In genomic region chr19:1904385-1905070, GRCh38 we compare ENCODE assay signal across 6 cellular contexts. TPM values are rescaled to one million over a fixed set of nuclear protein-coding genes. Genes with fewer than 3 reads are reported as not detected.
A peak's percentile ranks its signal among the peaks of the same experiment; 100 is the strongest.
DNase-seq lines count a peak whose midpoint lies in the region; ATAC-seq and TF ChIP-seq lines count a peak whose summit lies in the region.

No MANE protein-coding gene starts in this region.

- peak; percentile 85 to 87 for DNase-seq in Caco-2
- DNase-seq in activated naive CD8-positive, alpha-beta T cell treated with anti-CD3 and anti-CD28 coated beads for 36 hours: no peak
- peak; percentile 37 for DNase-seq in midbrain (lab: John Stamatoyannopoulos, UW)

- no peaks in the 10 kb centered on the region for H3K36me3 ChIP-seq in Caco-2 (ENCODE audit: control insufficient read depth, insufficient read depth, low read length)

- intact Hi-C loops in Caco-2 (cut with micrococcal nuclease; ENCODE audit: unreplicated experiment): loop anchor here (1.0 kb wide), 1 partner anchor 40 kb away; no protein-coding TSS in a partner anchor

- TSS peak; percentile 50 for BruUV-seq in Caco-2 (replicated peaks; lab: Mats Ljungman, UMichigan)

- POLR2A ChIA-PET in Caco-2 (lab: Charles Lee): interaction anchor here (0.7 kb wide), 1 partner anchor 22 kb away, joined by 3 read pairs; no protein-coding TSS in a partner anchor

- CTCF ChIA-PET in Caco-2 (lab: Charles Lee): interaction anchor here (0.5 kb wide), 1 partner anchor 115 kb away, joined by 4 read pairs; no protein-coding TSS in a partner anchor

- peak overlapping the region; percentile 94 for H3K27ac Mint-ChIP-seq in Caco-2 (ENCODE audit: unreplicated experiment)
- H3K27ac Mint-ChIP-seq in activated naive CD8-positive, alpha-beta T cell treated with anti-CD3 and anti-CD28 coated beads for 36 hours: peak overlapping the region; percentile 86

- H3K4me1 ChIP-seq in Caco-2: peaks cover 24% of the 10 kb centered on the region

- H3K27me3 ChIP-seq in Caco-2 (replicated peaks; ENCODE audit: control insufficient read depth, insufficient read depth, low read length): no peaks in the 10 kb centered on the region

- peak overlapping the region; percentile 89 for H3K4me3 Mint-ChIP-seq in Caco-2 (ENCODE audit: unreplicated experiment)
- H3K4me3 Mint-ChIP-seq in activated naive CD8-positive, alpha-beta T cell treated with anti-CD3 and anti-CD28 coated beads for 36 hours: peak overlapping the region; percentile 81

- ATAC-seq in HG02840 (IDR thresholded peaks at IDR 0.05; ENCODE audit: low FRiP score, unreplicated experiment): peak; percentile 9
- ATAC-seq in HG03135 (IDR thresholded peaks at IDR 0.05; ENCODE audit: unreplicated experiment): no peak
- no peak for ATAC-seq in HG02588 (IDR thresholded peaks at IDR 0.05; ENCODE audit: unreplicated experiment)

- H3K36me3 Mint-ChIP-seq in Caco-2 (ENCODE audit: insufficient read depth, unreplicated experiment): peaks cover 35% of the 10 kb centered on the region
- H3K36me3 Mint-ChIP-seq in activated naive CD8-positive, alpha-beta T cell treated with anti-CD3 and anti-CD28 coated beads for 36 hours: peaks cover 12% of the 10 kb centered on the region

- TF ChIP-seq CTCF in Caco-2 (IDR thresholded peaks at IDR 0.05; ENCODE audit: insufficient read depth in 1 of 2, low read depth in 1 of 2, low read length in 1 of 2, severe bottlenecking in 1 of 2, unreplicated experiment in 1 of 2): no peak

- peak overlapping the region; percentile 21 for H3K4me3 ChIP-seq in Caco-2 (ENCODE audit: low read depth, low read length)

- peaks cover 8% of the 10 kb centered on the region for H3K4me1 Mint-ChIP-seq in Caco-2 (ENCODE audit: low read depth, unreplicated experiment)
- peaks cover 36% of the 10 kb centered on the region for H3K4me1 Mint-ChIP-seq in activated naive CD8-positive, alpha-beta T cell treated with anti-CD3 and anti-CD28 coated beads for 36 hours

- no peaks in the 10 kb centered on the region for H3K9me3 Mint-ChIP-seq in Caco-2 (ENCODE audit: unreplicated experiment)
- no peaks in the 10 kb centered on the region for H3K9me3 Mint-ChIP-seq in activated naive CD8-positive, alpha-beta T cell treated with anti-CD3 and anti-CD28 coated beads for 36 hours

- H3K9me3 ChIP-seq in Caco-2: no peaks in the 10 kb centered on the region

- H3K27me3 Mint-ChIP-seq in Caco-2 (ENCODE audit: insufficient read depth, unreplicated experiment): no peaks in the 10 kb centered on the region
- no peaks in the 10 kb centered on the region for H3K27me3 Mint-ChIP-seq in activated naive CD8-positive, alpha-beta T cell treated with anti-CD3 and anti-CD28 coated beads for 36 hours

RNA-seq across cellular contexts. Expression of gene ADAT3, which starts 0.7 kb away (rescaled TPM):
- 12.6 and 14.0 TPM in 2 replicates for total RNA-seq in Caco-2 (2022)
- total RNA-seq in activated naive CD8-positive, alpha-beta T cell treated with anti-CD3 and anti-CD28 coated beads for 36 hours: 1 to 10 TPM; 5.7 to 5.9 TPM

RNA-seq across cellular contexts. Expression of gene SCAMP4, which starts 0.7 kb away (rescaled TPM):
- total RNA-seq in Caco-2 (2022): 78.3 and 84.1 TPM in 2 replicates
- total RNA-seq in activated naive CD8-positive, alpha-beta T cell treated with anti-CD3 and anti-CD28 coated beads for 36 hours: 10 to 100 TPM; 31.0 to 35.0 TPM

RNA-seq across cellular contexts. Expression of gene ABHD17A, which starts 19.2 kb away (rescaled TPM):
- 47.7 and 51.8 TPM in 2 replicates for total RNA-seq in Caco-2 (2022)
- total RNA-seq in activated naive CD8-positive, alpha-beta T cell treated with anti-CD3 and anti-CD28 coated beads for 36 hours: 100 to 1,000 TPM in 1 of 2 experiments, 10 to 100 TPM in 1; 98.7 to 106 TPM

RNA-seq across cellular contexts. Expression of gene CSNK1G2, which starts 36.4 kb away (rescaled TPM):
- 44.4 and 49.6 TPM in 2 replicates for total RNA-seq in Caco-2 (2022)
- 10 to 100 TPM; 50.7 to 51.1 TPM for total RNA-seq in activated naive CD8-positive, alpha-beta T cell treated with anti-CD3 and anti-CD28 coated beads for 36 hours

RNA-seq across cellular contexts. Expression of gene KLF16, which starts 41.1 kb away (rescaled TPM):
- total RNA-seq in Caco-2 (2022): 26.5 and 26.8 TPM in 2 replicates
- 10 to 100 TPM; 37.9 to 39.0 TPM for total RNA-seq in activated naive CD8-positive, alpha-beta T cell treated with anti-CD3 and anti-CD28 coated beads for 36 hours
